In genomic region chr1:151134396-151134795, GRCh38 we compare ENCODE assay signal across 18 cellular contexts. TPM values are rescaled to one million over a fixed set of nuclear protein-coding genes. Genes with fewer than 3 reads are reported as not detected.
"Had no signal": no experiment of that assay in that cellular context is flagged by ENCODE, and none has a peak within 500 bp of the region (broad histone marks: within the 10 kb centered on the region; RNA-seq: fewer than 3 reads in every experiment).

No MANE protein-coding gene starts in this region.

- H3K9me3 Mint-ChIP-seq: activated B cell treated with CpG ODN at 0.5 μM for 24 hours; activated CD4-positive, alpha-beta T cell treated with anti-CD3 and anti-CD28 coated beads, Interleukin-2, amount 10 ng/mL, durations not matched to agents 7 days and 5 days; activated T-helper 1 cell treated with anti-CD3 and anti-CD28 coated beads, Interleukin-12 subunit alpha, Interleukin-12 subunit beta, Interleukin-2, Interleukin-4 antibody, amounts not matched to agents 30 ng/mL and 10 ng/mL and 1 ng/mL, durations not matched to agents 14 hours and 24 hours and 36 hours; dendritic cell treated with granulocyte-macrophage colony-stimulating factor and Interleukin-4, amounts not matched to agents 40 ng/mL and 50 ng/mL, for 4 days; mesothelial cell of epicardium; neural progenitor cell had no signal

- H3K27ac Mint-ChIP-seq: activated B cell treated with CpG ODN at 0.5 μM for 24 hours; activated CD4-positive, alpha-beta T cell treated with anti-CD3 and anti-CD28 coated beads, Interleukin-2, amount 10 ng/mL, durations not matched to agents 7 days and 5 days; activated T-helper 1 cell treated with anti-CD3 and anti-CD28 coated beads, Interleukin-12 subunit alpha, Interleukin-12 subunit beta, Interleukin-2, Interleukin-4 antibody, amounts not matched to agents 30 ng/mL and 10 ng/mL and 1 ng/mL, durations not matched to agents 14 hours and 24 hours and 36 hours; dendritic cell treated with granulocyte-macrophage colony-stimulating factor and Interleukin-4, amounts not matched to agents 40 ng/mL and 50 ng/mL, for 4 days; mesothelial cell of epicardium; neural progenitor cell had no signal

- DNase-seq: activated B cell treated with CpG ODN at 0.5 μM for 24 hours; activated CD4-positive, alpha-beta T cell treated with anti-CD3 and anti-CD28 coated beads, Interleukin-2, amount 10 ng/mL, durations not matched to agents 7 days and 5 days; anterior cingulate cortex; brain microvascular endothelial cell; effector memory CD4-positive, alpha-beta T cell; heart left ventricle; left cardiac atrium; lower lobe of right lung; stimulated activated naive CD8-positive, alpha-beta T cell treated with anti-CD3 and anti-CD28 coated beads, Interleukin-15, Interleukin-2, amounts not matched to agents 100 U/mL and 50 U/mL, for 24 hours; trophoblast cell had no signal

- H3K4me3 Mint-ChIP-seq: activated B cell treated with CpG ODN at 0.5 μM for 24 hours; activated CD4-positive, alpha-beta T cell treated with anti-CD3 and anti-CD28 coated beads, Interleukin-2, amount 10 ng/mL, durations not matched to agents 7 days and 5 days; activated T-helper 1 cell treated with anti-CD3 and anti-CD28 coated beads, Interleukin-12 subunit alpha, Interleukin-12 subunit beta, Interleukin-2, Interleukin-4 antibody, amounts not matched to agents 30 ng/mL and 10 ng/mL and 1 ng/mL, durations not matched to agents 14 hours and 24 hours and 36 hours; dendritic cell treated with granulocyte-macrophage colony-stimulating factor and Interleukin-4, amounts not matched to agents 40 ng/mL and 50 ng/mL, for 4 days; mesothelial cell of epicardium; neural progenitor cell had no signal

- H3K27me3 Mint-ChIP-seq: activated B cell treated with CpG ODN at 0.5 μM for 24 hours had no signal

- H3K27ac ChIP-seq: brain microvascular endothelial cell, heart left ventricle, lower lobe of right lung, neural progenitor cell had no signal

- H3K36me3 ChIP-seq: brain microvascular endothelial cell, neural progenitor cell, ovary had no signal

- H3K27me3 ChIP-seq: brain microvascular endothelial cell, heart left ventricle, ovary had no signal

- ATAC-seq: heart left ventricle; left cardiac atrium; lower lobe of right lung; sciatic nerve; stimulated activated naive CD8-positive, alpha-beta T cell treated with anti-CD3 and anti-CD28 coated beads, Interleukin-15, Interleukin-2, amounts not matched to agents 100 U/mL and 50 U/mL, for 24 hours had no signal

- H3K4me3 ChIP-seq: heart left ventricle, lower lobe of right lung, neural progenitor cell, ovary had no signal

- H3K9me3 ChIP-seq: heart left ventricle, lower lobe of right lung, ovary had no signal

RNA-seq across cellular contexts. Expression of gene TNFAIP8L2, which starts 22.1 kb away (rescaled TPM):
- total RNA-seq: mesothelial cell of epicardium had no signal

RNA-seq across cellular contexts. Expression of gene TMOD4, which starts 41.4 kb away (rescaled TPM):
- total RNA-seq: frontal cortex, left cardiac atrium, pulmonary artery endothelial cell had no signal
- polyA plus RNA-seq: heart left ventricle had no signal
